ENCODE assay signal across 19 cellular contexts in genomic region chr4:146182450-146182849, GRCh38.
DNase-seq lines count a peak whose midpoint lies in the region; ATAC-seq and TF ChIP-seq lines count a peak whose summit lies in the region.
"Had no signal": no experiment of that assay in that cellular context is flagged by ENCODE, and none has a peak within 500 bp of the region (broad histone marks: within the 10 kb centered on the region; RNA-seq: fewer than 3 reads in every experiment).

No MANE protein-coding gene starts in this region.

- H3K27me3 Mint-ChIP-seq in stimulated activated naive CD8-positive, alpha-beta T cell treated with anti-CD3 and anti-CD28 coated beads, Interleukin-15, amount 100 ng/mL, for 72 hours = no peaks in the 10 kb centered on the region
- no peaks in the 10 kb centered on the region for H3K27me3 Mint-ChIP-seq in activated naive CD8-positive, alpha-beta T cell
- H3K27me3 Mint-ChIP-seq: activated naive CD4-positive, alpha-beta T cell treated with anti-CD3 and anti-CD28 coated beads, Interleukin-2, amount 10 ng/mL, durations not matched to agents 7 days and 5 days; stimulated activated naive CD8-positive, alpha-beta T cell treated with anti-CD3 and anti-CD28 coated beads, Interleukin-15, Interleukin-2, amounts not matched to agents 100 ng/mL and 50 ng/mL, for 24 hours had no signal

- no peak overlapping the region for H3K27ac Mint-ChIP-seq in stimulated activated naive CD8-positive, alpha-beta T cell treated with anti-CD3 and anti-CD28 coated beads, Interleukin-15, amount 100 ng/mL, for 72 hours
- peak overlapping the region; percentile 22 for H3K27ac Mint-ChIP-seq in activated naive CD8-positive, alpha-beta T cell
- H3K27ac Mint-ChIP-seq: activated naive CD4-positive, alpha-beta T cell treated with anti-CD3 and anti-CD28 coated beads, Interleukin-2, amount 10 ng/mL, durations not matched to agents 7 days and 5 days; nephron; stimulated activated naive CD8-positive, alpha-beta T cell treated with anti-CD3 and anti-CD28 coated beads, Interleukin-15, Interleukin-2, amounts not matched to agents 100 ng/mL and 50 ng/mL, for 24 hours; T-helper 1 cell treated with Interleukin-12 subunit alpha and Interleukin-12 subunit beta and Interleukin-4 antibody, amounts not matched to agents 30 μg/mL and 1 μg/mL, for 36 hours had no signal

- in situ Hi-C loops in GM13977 (cut with MboI; ENCODE audit: low pct_unique_long_range_greater_than_20kb, low sequenced_read_pairs, unreplicated experiment) = no loop called here

- no peak for TF ChIP-seq CTCF in GM13977 (IDR thresholded peaks at IDR 0.05; ENCODE audit: extremely low read depth, insufficient read depth, missing control alignments)

- no peak overlapping the region for H3K4me3 Mint-ChIP-seq in stimulated activated naive CD8-positive, alpha-beta T cell treated with anti-CD3 and anti-CD28 coated beads, Interleukin-15, amount 100 ng/mL, for 72 hours
- no peak overlapping the region for H3K4me3 Mint-ChIP-seq in activated naive CD8-positive, alpha-beta T cell
- H3K4me3 Mint-ChIP-seq: activated naive CD4-positive, alpha-beta T cell treated with anti-CD3 and anti-CD28 coated beads, Interleukin-2, amount 10 ng/mL, durations not matched to agents 7 days and 5 days; nephron; stimulated activated naive CD8-positive, alpha-beta T cell treated with anti-CD3 and anti-CD28 coated beads, Interleukin-15, Interleukin-2, amounts not matched to agents 100 ng/mL and 50 ng/mL, for 24 hours; T-helper 1 cell treated with Interleukin-12 subunit alpha and Interleukin-12 subunit beta and Interleukin-4 antibody, amounts not matched to agents 30 μg/mL and 1 μg/mL, for 36 hours had no signal

- peaks cover 42% of the 10 kb centered on the region for H3K4me1 Mint-ChIP-seq in stimulated activated naive CD8-positive, alpha-beta T cell treated with anti-CD3 and anti-CD28 coated beads, Interleukin-15, amount 100 ng/mL, for 72 hours
- H3K4me1 Mint-ChIP-seq in activated naive CD8-positive, alpha-beta T cell (ENCODE audit: low read depth) = peaks cover 54% of the 10 kb centered on the region

- ATAC-seq in stimulated activated naive CD8-positive, alpha-beta T cell treated with anti-CD3 and anti-CD28 coated beads, Interleukin-15, amount 100 ng/mL, for 72 hours = peak; percentile 84
- ATAC-seq in stimulated activated naive CD8-positive, alpha-beta T cell treated with anti-CD3 and anti-CD28 coated beads, Interleukin-15, Interleukin-2, amounts not matched to agents 100 U/mL and 50 U/mL, for 24 hours = no peak
- ATAC-seq: foreskin keratinocyte, heart right ventricle had no signal

- H3K9me3 Mint-ChIP-seq in stimulated activated naive CD8-positive, alpha-beta T cell treated with anti-CD3 and anti-CD28 coated beads, Interleukin-15, amount 100 ng/mL, for 72 hours = no peaks in the 10 kb centered on the region
- H3K9me3 Mint-ChIP-seq in activated naive CD8-positive, alpha-beta T cell (ENCODE audit: low read depth) = no peaks in the 10 kb centered on the region
- H3K9me3 Mint-ChIP-seq: activated naive CD4-positive, alpha-beta T cell treated with anti-CD3 and anti-CD28 coated beads, Interleukin-2, amount 10 ng/mL, durations not matched to agents 7 days and 5 days; nephron; stimulated activated naive CD8-positive, alpha-beta T cell treated with anti-CD3 and anti-CD28 coated beads, Interleukin-15, Interleukin-2, amounts not matched to agents 100 ng/mL and 50 ng/mL, for 24 hours; T-helper 1 cell treated with Interleukin-12 subunit alpha and Interleukin-12 subunit beta and Interleukin-4 antibody, amounts not matched to agents 30 μg/mL and 1 μg/mL, for 36 hours had no signal

- DNase-seq in NCI-H1105 treated with DMSO at 0.1 percent for 48 hours (lab: John Stamatoyannopoulos, UW) = peak; percentile 1
- no peak for DNase-seq in NCI-H1105 (lab: John Stamatoyannopoulos, UW)
- no peak for DNase-seq in stimulated activated naive CD8-positive, alpha-beta T cell treated with anti-CD3 and anti-CD28 coated beads, Interleukin-15, amount 100 ng/mL, for 72 hours
- DNase-seq in stimulated activated naive CD8-positive, alpha-beta T cell treated with anti-CD3 and anti-CD28 coated beads, Interleukin-15, Interleukin-2, amounts not matched to agents 100 U/mL and 50 U/mL, for 24 hours = no peak
- DNase-seq in GM13977 (ENCODE audit: low spot score) = no peak
- DNase-seq in DMS114 treated with DMSO at 0.1 percent for 48 hours (lab: John Stamatoyannopoulos, UW; ENCODE audit: unreplicated experiment) = no peak
- DNase-seq in glomerular visceral epithelial cell (ENCODE audit: extremely low spot score) = no peak
- DNase-seq: activated naive CD4-positive, alpha-beta T cell treated with anti-CD3 and anti-CD28 coated beads, Interleukin-2, amount 10 ng/mL, durations not matched to agents 7 days and 5 days; activated T-cell treated with anti-CD3 and anti-CD28 coated beads, Interleukin-2, amount 50 U/mL, for 48 hours; DMS 273 treated with DMSO at 0.1 percent for 48 hours; foreskin keratinocyte; GM23248; heart right ventricle; NCI-H1694 treated with DMSO at 0.1 percent for 48 hours; NCI-H82 had no signal

- peaks cover 10% of the 10 kb centered on the region for H3K36me3 Mint-ChIP-seq in activated naive CD8-positive, alpha-beta T cell
